Comparison of ENCODE assay signal across 1 cellular context in the genomic region with DNA sequence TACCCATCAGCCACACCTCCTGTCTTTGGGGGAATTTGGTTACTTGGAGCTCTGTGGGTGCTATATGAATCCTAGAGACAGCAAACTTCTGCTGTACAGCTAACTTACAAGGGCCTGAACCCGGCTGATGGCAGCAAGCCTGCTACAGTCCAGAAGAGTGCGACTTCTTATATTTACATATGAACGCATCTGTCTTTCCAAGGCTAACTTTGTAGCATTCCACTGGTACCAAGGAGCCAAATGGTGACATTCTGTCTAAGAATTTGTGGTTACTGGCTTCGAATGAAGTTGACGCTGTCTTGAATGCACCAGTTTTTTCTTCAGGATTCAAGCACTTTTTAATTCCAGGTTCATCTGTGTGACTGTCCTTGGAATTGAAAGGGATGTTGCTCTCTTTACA.
TF ChIP-seq lines count a peak whose summit lies in the region.

No MANE protein-coding gene starts in this region.

TF ChIP-seq in GM23338, 12 proteins besides CTCF, POLR2A, EP300 and RAD21 (continued from another document):
- TF ChIP-seq, protein P1, sequence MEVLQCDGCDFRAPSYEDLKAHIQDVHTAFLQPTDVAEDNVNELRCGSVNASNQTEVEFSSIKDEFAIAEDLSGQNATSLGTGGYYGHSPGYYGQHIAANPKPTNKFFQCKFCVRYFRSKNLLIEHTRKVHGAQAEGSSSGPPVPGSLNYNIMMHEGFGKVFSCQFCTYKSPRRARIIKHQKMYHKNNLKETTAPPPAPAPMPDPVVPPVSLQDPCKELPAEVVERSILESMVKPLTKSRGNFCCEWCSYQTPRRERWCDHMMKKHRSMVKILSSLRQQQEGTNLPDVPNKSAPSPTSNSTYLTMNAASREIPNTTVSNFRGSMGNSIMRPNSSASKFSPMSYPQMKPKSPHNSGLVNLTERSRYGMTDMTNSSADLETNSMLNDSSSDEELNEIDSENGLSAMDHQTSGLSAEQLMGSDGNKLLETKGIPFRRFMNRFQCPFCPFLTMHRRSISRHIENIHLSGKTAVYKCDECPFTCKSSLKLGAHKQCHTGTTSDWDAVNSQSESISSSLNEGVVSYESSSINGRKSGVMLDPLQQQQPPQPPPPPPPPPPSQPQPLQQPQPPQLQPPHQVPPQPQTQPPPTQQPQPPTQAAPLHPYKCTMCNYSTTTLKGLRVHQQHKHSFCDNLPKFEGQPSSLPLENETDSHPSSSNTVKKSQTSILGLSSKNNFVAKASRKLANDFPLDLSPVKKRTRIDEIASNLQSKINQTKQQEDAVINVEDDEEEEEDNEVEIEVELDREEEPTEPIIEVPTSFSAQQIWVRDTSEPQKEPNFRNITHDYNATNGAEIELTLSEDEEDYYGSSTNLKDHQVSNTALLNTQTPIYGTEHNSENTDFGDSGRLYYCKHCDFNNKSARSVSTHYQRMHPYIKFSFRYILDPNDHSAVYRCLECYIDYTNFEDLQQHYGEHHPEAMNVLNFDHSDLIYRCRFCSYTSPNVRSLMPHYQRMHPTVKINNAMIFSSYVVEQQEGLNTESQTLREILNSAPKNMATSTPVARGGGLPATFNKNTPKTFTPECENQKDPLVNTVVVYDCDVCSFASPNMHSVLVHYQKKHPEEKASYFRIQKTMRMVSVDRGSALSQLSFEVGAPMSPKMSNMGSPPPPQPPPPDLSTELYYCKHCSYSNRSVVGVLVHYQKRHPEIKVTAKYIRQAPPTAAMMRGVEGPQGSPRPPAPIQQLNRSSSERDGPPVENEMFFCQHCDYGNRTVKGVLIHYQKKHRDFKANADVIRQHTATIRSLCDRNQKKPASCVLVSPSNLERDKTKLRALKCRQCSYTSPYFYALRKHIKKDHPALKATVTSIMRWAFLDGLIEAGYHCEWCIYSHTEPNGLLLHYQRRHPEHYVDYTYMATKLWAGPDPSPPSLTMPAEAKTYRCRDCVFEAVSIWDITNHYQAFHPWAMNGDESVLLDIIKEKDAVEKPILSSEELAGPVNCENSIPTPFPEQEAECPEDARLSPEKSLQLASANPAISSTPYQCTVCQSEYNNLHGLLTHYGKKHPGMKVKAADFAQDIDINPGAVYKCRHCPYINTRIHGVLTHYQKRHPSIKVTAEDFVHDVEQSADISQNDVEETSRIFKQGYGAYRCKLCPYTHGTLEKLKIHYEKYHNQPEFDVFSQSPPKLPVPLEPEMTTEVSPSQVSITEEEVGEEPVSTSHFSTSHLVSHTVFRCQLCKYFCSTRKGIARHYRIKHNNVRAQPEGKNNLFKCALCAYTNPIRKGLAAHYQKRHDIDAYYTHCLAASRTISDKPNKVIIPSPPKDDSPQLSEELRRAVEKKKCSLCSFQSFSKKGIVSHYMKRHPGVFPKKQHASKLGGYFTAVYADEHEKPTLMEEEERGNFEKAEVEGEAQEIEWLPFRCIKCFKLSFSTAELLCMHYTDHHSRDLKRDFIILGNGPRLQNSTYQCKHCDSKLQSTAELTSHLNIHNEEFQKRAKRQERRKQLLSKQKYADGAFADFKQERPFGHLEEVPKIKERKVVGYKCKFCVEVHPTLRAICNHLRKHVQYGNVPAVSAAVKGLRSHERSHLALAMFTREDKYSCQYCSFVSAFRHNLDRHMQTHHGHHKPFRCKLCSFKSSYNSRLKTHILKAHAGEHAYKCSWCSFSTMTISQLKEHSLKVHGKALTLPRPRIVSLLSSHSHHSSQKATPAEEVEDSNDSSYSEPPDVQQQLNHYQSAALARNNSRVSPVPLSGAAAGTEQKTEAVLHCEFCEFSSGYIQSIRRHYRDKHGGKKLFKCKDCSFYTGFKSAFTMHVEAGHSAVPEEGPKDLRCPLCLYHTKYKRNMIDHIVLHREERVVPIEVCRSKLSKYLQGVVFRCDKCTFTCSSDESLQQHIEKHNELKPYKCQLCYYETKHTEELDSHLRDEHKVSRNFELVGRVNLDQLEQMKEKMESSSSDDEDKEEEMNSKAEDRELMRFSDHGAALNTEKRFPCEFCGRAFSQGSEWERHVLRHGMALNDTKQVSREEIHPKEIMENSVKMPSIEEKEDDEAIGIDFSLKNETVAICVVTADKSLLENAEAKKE (CRISPR knock-in tag; IDR thresholded peaks at IDR 0.05), result no peak
- TF ChIP-seq REST (IDR thresholded peaks at IDR 0.05; ENCODE audit: unreplicated experiment), result no peak
- no peak for TF ChIP-seq EZH2phosphoT487 (IDR thresholded peaks at IDR 0.05; ENCODE audit: unreplicated experiment)
- no peak for TF ChIP-seq CREB1 (CRISPR knock-in tag; IDR thresholded peaks at IDR 0.05; ENCODE audit: low read depth)
- TF ChIP-seq ETS1 (IDR thresholded peaks at IDR 0.05), result no peak
- no peak for TF ChIP-seq STAT1 (IDR thresholded peaks at IDR 0.05; ENCODE audit: unreplicated experiment)
- no peak for TF ChIP-seq ZNF114 (CRISPR knock-in tag; IDR thresholded peaks at IDR 0.05)
- TF ChIP-seq POLR2AphosphoS5 (IDR thresholded peaks at IDR 0.05; ENCODE audit: low read depth), result no peak
- TF ChIP-seq NANOG (IDR thresholded peaks at IDR 0.05; ENCODE audit: borderline replicate concordance), result no peak
- no peak for TF ChIP-seq ZNF331 (CRISPR knock-in tag; IDR thresholded peaks at IDR 0.05; ENCODE audit: low read depth)
- no peak for TF ChIP-seq JUNB (IDR thresholded peaks at IDR 0.05; ENCODE audit: unreplicated experiment)
